ENCODE assay signal across 1 cellular context in genomic region chr17:42865638-42866094, GRCh38.
A peak's percentile ranks its signal among the peaks of the same experiment; 100 is the strongest.
TF ChIP-seq lines count a peak whose summit lies in the region.

No MANE protein-coding gene starts in this region.

TF ChIP-seq in HepG2, 621 proteins besides CTCF, POLR2A, EP300 and RAD21 (continued from another document and continues in another):
- no peak for TF ChIP-seq ZFP91 (CRISPR knock-in tag; IDR thresholded peaks at IDR 0.05; ENCODE audit: borderline replicate concordance)
- TF ChIP-seq CEBPB (IDR thresholded peaks at IDR 0.05; ENCODE audit: borderline replicate concordance, low read depth, low read length) = no peak
- 0 out of 2 replicates have a peak, but pooled peaks have one; percentile 4 for TF ChIP-seq ZSCAN29 (CRISPR knock-in tag; conservative IDR thresholded peaks at IDR 0.05)
- peak; percentile 42; the same call in 1 of the 2 replicates for TF ChIP-seq FOXA3 (CRISPR knock-in tag; IDR thresholded peaks at IDR 0.05)
- peak; percentile 96 for TF ChIP-seq ZEB1 (IDR thresholded peaks at IDR 0.05; ENCODE audit: insufficient replicate concordance, low read depth)
- TF ChIP-seq ZNF441 (CRISPR knock-in tag; IDR thresholded peaks at IDR 0.05; ENCODE audit: borderline replicate concordance) = peak; percentile 30; the same call in 1 of the 2 replicates
- peak; percentile 89 for TF ChIP-seq ZNF609 (CRISPR knock-in tag; IDR thresholded peaks at IDR 0.05; ENCODE audit: borderline replicate concordance)
- no peak for TF ChIP-seq ZBTB8A (CRISPR knock-in tag; IDR thresholded peaks at IDR 0.05; ENCODE audit: borderline replicate concordance, low read depth)
- no peak for TF ChIP-seq CBX2 (IDR thresholded peaks at IDR 0.05; ENCODE audit: low read depth, low read length)
- no peak for TF ChIP-seq CBX2 (CRISPR knock-in tag; IDR thresholded peaks at IDR 0.05; ENCODE audit: low read depth)
- TF ChIP-seq ZNF660 (CRISPR knock-in tag; IDR thresholded peaks at IDR 0.05; ENCODE audit: borderline replicate concordance, low read depth) = no peak
- no peak for TF ChIP-seq ZBTB7A (CRISPR knock-in tag; IDR thresholded peaks at IDR 0.05)
- TF ChIP-seq ZNF326 (CRISPR knock-in tag; IDR thresholded peaks at IDR 0.05; ENCODE audit: borderline replicate concordance) = no peak
- no peak for TF ChIP-seq RFX1 (IDR thresholded peaks at IDR 0.05)
- TF ChIP-seq ETV5 (CRISPR knock-in tag; IDR thresholded peaks at IDR 0.05; ENCODE audit: borderline replicate concordance) = peak; percentile 68; the same call in 1 of the 2 replicates
- TF ChIP-seq HES4 (CRISPR knock-in tag; IDR thresholded peaks at IDR 0.05; ENCODE audit: borderline replicate concordance) = no peak
- TF ChIP-seq ZNF678 (CRISPR knock-in tag; IDR thresholded peaks at IDR 0.05) = no peak
- TF ChIP-seq USF2 (IDR thresholded peaks at IDR 0.05; ENCODE audit: low read depth, low read length) = no peak
- 0 out of 2 replicates have a peak, but pooled peaks have one; percentile 9 for TF ChIP-seq USF2 (CRISPR knock-in tag; IDR thresholded peaks at IDR 0.05; ENCODE audit: borderline replicate concordance)
- TF ChIP-seq GRHL1 (CRISPR knock-in tag; conservative IDR thresholded peaks at IDR 0.05) = no peak
- TF ChIP-seq ZFP36L1 (CRISPR knock-in tag; IDR thresholded peaks at IDR 0.05) = 0 out of 2 replicates have a peak, but pooled peaks have one; percentile 28
- TF ChIP-seq ZNF512 (CRISPR knock-in tag; IDR thresholded peaks at IDR 0.05) = no peak
- 0 out of 2 replicates have a peak, but pooled peaks have one; percentile 28 for TF ChIP-seq BORCS8-MEF2B (CRISPR knock-in tag; IDR thresholded peaks at IDR 0.05)
- peak; percentile 65; the same call in 1 of the 2 replicates for TF ChIP-seq FOXP4 (CRISPR knock-in tag; IDR thresholded peaks at IDR 0.05)
- TF ChIP-seq EEA1 (CRISPR knock-in tag; IDR thresholded peaks at IDR 0.05; ENCODE audit: borderline replicate concordance) = no peak
- TF ChIP-seq ZNF543 (CRISPR knock-in tag; IDR thresholded peaks at IDR 0.05) = no peak
- peak; percentile 23; the same call in 1 of the 2 replicates for TF ChIP-seq TFAP4 (IDR thresholded peaks at IDR 0.05; ENCODE audit: borderline replicate concordance, low read depth)
- no peak for TF ChIP-seq SNAPC2 (CRISPR knock-in tag; IDR thresholded peaks at IDR 0.05)
- no peak for TF ChIP-seq THAP8 (CRISPR knock-in tag; IDR thresholded peaks at IDR 0.05; ENCODE audit: borderline replicate concordance)
